In the genomic region with DNA sequence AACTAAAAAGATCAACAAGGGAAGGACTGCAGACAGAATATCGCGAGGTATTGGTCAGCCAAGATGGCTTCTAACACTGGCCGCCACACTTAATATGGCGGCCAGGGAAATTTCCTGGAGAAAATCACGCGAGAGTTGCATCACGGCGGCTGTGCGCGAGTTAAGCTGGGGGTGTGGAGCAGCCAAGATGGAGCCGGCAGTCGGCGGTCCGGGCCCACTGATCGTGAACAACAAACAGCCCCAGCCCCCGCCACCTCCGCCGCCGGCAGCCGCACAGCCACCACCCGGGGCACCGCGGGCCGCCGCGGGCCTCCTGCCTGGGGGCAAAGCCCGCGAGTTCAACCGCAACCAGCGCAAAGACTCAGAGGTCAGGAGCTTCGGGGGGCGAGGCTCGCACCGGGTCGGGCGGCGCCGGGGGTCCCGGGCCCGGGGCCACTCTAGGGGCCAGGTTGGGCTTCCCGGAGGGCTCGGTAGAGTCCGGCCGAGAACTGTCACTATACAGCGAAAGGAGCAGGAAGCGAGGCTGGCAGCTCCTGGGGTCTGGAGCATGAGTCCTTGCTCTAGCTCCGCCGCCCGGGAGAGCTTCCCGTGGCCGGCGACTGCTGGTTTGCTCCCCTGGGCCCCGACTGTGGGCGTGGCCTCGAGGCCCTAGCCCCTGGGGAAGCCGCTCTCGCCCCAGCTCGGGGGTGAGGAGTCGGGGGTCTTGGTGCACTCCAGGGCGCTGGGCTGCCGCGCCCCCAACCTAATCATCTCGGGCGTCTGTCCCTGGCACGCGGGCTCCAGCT, we compare ENCODE assay signal across 1 cellular context.
TF ChIP-seq lines count a peak whose summit lies in the region.

A gene with protein sequence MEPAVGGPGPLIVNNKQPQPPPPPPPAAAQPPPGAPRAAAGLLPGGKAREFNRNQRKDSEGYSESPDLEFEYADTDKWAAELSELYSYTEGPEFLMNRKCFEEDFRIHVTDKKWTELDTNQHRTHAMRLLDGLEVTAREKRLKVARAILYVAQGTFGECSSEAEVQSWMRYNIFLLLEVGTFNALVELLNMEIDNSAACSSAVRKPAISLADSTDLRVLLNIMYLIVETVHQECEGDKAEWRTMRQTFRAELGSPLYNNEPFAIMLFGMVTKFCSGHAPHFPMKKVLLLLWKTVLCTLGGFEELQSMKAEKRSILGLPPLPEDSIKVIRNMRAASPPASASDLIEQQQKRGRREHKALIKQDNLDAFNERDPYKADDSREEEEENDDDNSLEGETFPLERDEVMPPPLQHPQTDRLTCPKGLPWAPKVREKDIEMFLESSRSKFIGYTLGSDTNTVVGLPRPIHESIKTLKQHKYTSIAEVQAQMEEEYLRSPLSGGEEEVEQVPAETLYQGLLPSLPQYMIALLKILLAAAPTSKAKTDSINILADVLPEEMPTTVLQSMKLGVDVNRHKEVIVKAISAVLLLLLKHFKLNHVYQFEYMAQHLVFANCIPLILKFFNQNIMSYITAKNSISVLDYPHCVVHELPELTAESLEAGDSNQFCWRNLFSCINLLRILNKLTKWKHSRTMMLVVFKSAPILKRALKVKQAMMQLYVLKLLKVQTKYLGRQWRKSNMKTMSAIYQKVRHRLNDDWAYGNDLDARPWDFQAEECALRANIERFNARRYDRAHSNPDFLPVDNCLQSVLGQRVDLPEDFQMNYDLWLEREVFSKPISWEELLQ (plus strand): TSS at position 174 of the 785 bp plus-strand sequence. CDS start 14 bp downstream, at position 188.

TF ChIP-seq in K562, 482 proteins besides CTCF, POLR2A, EP300 and RAD21 (continued from another document and continues in another):
- TF ChIP-seq, protein P1, sequence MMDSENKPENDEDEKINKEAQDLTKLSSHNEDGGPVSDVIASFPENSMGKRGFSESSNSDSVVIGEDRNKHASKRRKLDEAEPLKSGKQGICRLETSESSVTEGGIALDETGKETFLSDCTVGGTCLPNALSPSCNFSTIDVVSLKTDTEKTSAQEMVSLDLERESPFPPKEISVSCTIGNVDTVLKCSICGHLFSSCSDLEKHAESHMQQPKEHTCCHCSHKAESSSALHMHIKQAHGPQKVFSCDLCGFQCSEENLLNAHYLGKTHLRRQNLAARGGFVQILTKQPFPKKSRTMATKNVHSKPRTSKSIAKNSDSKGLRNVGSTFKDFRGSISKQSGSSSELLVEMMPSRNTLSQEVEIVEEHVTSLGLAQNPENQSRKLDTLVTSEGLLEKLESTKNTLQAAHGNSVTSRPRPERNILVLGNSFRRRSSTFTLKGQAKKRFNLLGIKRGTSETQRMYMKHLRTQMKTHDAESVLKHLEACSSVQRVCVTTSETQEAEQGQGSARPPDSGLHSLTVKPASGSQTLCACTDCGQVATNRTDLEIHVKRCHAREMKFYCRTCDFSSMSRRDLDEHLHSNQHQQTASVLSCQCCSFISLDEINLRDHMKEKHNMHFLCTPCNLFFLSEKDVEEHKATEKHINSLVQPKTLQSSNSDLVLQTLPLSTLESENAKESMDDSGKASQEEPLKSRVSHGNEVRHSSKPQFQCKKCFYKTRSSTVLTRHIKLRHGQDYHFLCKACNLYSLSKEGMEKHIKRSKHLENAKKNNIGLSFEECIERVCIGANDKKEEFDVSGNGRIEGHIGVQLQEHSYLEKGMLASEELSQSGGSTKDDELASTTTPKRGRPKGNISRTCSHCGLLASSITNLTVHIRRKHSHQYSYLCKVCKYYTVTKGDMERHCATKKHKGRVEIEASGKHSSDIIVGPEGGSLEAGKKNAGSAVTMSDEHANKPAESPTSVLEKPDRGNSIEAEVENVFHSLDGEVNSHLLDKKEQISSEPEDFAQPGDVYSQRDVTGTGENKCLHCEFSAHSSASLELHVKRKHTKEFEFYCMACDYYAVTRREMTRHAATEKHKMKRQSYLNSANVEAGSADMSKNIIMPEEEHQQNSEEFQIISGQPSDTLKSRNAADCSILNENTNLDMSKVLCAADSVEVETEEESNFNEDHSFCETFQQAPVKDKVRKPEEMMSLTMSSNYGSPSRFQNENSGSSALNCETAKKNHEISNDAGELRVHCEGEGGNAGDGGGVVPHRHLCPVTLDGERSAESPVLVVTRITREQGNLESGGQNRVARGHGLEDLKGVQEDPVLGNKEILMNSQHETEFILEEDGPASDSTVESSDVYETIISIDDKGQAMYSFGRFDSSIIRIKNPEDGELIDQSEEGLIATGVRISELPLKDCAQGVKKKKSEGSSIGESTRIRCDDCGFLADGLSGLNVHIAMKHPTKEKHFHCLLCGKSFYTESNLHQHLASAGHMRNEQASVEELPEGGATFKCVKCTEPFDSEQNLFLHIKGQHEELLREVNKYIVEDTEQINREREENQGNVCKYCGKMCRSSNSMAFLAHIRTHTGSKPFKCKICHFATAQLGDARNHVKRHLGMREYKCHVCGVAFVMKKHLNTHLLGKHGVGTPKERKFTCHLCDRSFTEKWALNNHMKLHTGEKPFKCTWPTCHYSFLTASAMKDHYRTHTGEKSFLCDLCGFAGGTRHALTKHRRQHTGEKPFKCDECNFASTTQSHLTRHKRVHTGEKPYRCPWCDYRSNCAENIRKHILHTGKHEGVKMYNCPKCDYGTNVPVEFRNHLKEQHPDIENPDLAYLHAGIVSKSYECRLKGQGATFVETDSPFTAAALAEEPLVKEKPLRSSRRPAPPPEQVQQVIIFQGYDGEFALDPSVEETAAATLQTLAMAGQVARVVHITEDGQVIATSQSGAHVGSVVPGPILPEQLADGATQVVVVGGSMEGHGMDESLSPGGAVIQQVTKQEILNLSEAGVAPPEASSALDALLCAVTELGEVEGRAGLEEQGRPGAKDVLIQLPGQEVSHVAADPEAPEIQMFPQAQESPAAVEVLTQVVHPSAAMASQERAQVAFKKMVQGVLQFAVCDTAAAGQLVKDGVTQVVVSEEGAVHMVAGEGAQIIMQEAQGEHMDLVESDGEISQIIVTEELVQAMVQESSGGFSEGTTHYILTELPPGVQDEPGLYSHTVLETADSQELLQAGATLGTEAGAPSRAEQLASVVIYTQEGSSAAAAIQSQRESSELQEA (IDR thresholded peaks at IDR 0.05; ENCODE audit: low read depth), result no peak
- TF ChIP-seq MTA2 (IDR thresholded peaks at IDR 0.05; ENCODE audit: low read depth) (no peak), RBM22 (IDR thresholded peaks at IDR 0.05; ENCODE audit: low read depth, low read length, poor library complexity, severe bottlenecking) (peak; percentile 60), ZNF133 (CRISPR knock-in tag; IDR thresholded peaks at IDR 0.05) (no peak), CSDE1 (IDR thresholded peaks at IDR 0.05) (peak in 1 of 2 experiments; percentile 98; a peak in 3 of 4 replicates), U2AF1 (optimal IDR thresholded peaks at IDR 0.05; ENCODE audit: low read depth, low read length) (peak; percentile 83), SOX6 (IDR thresholded peaks at IDR 0.05) (no peak), KHSRP (IDR thresholded peaks at IDR 0.05) (no peak)
- TF ChIP-seq, protein P2, sequence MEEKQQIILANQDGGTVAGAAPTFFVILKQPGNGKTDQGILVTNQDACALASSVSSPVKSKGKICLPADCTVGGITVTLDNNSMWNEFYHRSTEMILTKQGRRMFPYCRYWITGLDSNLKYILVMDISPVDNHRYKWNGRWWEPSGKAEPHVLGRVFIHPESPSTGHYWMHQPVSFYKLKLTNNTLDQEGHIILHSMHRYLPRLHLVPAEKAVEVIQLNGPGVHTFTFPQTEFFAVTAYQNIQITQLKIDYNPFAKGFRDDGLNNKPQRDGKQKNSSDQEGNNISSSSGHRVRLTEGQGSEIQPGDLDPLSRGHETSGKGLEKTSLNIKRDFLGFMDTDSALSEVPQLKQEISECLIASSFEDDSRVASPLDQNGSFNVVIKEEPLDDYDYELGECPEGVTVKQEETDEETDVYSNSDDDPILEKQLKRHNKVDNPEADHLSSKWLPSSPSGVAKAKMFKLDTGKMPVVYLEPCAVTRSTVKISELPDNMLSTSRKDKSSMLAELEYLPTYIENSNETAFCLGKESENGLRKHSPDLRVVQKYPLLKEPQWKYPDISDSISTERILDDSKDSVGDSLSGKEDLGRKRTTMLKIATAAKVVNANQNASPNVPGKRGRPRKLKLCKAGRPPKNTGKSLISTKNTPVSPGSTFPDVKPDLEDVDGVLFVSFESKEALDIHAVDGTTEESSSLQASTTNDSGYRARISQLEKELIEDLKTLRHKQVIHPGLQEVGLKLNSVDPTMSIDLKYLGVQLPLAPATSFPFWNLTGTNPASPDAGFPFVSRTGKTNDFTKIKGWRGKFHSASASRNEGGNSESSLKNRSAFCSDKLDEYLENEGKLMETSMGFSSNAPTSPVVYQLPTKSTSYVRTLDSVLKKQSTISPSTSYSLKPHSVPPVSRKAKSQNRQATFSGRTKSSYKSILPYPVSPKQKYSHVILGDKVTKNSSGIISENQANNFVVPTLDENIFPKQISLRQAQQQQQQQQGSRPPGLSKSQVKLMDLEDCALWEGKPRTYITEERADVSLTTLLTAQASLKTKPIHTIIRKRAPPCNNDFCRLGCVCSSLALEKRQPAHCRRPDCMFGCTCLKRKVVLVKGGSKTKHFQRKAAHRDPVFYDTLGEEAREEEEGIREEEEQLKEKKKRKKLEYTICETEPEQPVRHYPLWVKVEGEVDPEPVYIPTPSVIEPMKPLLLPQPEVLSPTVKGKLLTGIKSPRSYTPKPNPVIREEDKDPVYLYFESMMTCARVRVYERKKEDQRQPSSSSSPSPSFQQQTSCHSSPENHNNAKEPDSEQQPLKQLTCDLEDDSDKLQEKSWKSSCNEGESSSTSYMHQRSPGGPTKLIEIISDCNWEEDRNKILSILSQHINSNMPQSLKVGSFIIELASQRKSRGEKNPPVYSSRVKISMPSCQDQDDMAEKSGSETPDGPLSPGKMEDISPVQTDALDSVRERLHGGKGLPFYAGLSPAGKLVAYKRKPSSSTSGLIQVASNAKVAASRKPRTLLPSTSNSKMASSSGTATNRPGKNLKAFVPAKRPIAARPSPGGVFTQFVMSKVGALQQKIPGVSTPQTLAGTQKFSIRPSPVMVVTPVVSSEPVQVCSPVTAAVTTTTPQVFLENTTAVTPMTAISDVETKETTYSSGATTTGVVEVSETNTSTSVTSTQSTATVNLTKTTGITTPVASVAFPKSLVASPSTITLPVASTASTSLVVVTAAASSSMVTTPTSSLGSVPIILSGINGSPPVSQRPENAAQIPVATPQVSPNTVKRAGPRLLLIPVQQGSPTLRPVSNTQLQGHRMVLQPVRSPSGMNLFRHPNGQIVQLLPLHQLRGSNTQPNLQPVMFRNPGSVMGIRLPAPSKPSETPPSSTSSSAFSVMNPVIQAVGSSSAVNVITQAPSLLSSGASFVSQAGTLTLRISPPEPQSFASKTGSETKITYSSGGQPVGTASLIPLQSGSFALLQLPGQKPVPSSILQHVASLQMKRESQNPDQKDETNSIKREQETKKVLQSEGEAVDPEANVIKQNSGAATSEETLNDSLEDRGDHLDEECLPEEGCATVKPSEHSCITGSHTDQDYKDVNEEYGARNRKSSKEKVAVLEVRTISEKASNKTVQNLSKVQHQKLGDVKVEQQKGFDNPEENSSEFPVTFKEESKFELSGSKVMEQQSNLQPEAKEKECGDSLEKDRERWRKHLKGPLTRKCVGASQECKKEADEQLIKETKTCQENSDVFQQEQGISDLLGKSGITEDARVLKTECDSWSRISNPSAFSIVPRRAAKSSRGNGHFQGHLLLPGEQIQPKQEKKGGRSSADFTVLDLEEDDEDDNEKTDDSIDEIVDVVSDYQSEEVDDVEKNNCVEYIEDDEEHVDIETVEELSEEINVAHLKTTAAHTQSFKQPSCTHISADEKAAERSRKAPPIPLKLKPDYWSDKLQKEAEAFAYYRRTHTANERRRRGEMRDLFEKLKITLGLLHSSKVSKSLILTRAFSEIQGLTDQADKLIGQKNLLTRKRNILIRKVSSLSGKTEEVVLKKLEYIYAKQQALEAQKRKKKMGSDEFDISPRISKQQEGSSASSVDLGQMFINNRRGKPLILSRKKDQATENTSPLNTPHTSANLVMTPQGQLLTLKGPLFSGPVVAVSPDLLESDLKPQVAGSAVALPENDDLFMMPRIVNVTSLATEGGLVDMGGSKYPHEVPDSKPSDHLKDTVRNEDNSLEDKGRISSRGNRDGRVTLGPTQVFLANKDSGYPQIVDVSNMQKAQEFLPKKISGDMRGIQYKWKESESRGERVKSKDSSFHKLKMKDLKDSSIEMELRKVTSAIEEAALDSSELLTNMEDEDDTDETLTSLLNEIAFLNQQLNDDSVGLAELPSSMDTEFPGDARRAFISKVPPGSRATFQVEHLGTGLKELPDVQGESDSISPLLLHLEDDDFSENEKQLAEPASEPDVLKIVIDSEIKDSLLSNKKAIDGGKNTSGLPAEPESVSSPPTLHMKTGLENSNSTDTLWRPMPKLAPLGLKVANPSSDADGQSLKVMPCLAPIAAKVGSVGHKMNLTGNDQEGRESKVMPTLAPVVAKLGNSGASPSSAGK (IDR thresholded peaks at IDR 0.05), result no peak
- TF ChIP-seq, protein P3, sequence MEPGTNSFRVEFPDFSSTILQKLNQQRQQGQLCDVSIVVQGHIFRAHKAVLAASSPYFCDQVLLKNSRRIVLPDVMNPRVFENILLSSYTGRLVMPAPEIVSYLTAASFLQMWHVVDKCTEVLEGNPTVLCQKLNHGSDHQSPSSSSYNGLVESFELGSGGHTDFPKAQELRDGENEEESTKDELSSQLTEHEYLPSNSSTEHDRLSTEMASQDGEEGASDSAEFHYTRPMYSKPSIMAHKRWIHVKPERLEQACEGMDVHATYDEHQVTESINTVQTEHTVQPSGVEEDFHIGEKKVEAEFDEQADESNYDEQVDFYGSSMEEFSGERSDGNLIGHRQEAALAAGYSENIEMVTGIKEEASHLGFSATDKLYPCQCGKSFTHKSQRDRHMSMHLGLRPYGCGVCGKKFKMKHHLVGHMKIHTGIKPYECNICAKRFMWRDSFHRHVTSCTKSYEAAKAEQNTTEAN (CRISPR knock-in tag; IDR thresholded peaks at IDR 0.05), result no peak
- TF ChIP-seq, protein P4, sequence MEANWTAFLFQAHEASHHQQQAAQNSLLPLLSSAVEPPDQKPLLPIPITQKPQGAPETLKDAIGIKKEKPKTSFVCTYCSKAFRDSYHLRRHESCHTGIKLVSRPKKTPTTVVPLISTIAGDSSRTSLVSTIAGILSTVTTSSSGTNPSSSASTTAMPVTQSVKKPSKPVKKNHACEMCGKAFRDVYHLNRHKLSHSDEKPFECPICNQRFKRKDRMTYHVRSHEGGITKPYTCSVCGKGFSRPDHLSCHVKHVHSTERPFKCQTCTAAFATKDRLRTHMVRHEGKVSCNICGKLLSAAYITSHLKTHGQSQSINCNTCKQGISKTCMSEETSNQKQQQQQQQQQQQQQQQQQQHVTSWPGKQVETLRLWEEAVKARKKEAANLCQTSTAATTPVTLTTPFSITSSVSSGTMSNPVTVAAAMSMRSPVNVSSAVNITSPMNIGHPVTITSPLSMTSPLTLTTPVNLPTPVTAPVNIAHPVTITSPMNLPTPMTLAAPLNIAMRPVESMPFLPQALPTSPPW (CRISPR knock-in tag; IDR thresholded peaks at IDR 0.05), result peak; percentile 82
- TF ChIP-seq, protein P5, sequence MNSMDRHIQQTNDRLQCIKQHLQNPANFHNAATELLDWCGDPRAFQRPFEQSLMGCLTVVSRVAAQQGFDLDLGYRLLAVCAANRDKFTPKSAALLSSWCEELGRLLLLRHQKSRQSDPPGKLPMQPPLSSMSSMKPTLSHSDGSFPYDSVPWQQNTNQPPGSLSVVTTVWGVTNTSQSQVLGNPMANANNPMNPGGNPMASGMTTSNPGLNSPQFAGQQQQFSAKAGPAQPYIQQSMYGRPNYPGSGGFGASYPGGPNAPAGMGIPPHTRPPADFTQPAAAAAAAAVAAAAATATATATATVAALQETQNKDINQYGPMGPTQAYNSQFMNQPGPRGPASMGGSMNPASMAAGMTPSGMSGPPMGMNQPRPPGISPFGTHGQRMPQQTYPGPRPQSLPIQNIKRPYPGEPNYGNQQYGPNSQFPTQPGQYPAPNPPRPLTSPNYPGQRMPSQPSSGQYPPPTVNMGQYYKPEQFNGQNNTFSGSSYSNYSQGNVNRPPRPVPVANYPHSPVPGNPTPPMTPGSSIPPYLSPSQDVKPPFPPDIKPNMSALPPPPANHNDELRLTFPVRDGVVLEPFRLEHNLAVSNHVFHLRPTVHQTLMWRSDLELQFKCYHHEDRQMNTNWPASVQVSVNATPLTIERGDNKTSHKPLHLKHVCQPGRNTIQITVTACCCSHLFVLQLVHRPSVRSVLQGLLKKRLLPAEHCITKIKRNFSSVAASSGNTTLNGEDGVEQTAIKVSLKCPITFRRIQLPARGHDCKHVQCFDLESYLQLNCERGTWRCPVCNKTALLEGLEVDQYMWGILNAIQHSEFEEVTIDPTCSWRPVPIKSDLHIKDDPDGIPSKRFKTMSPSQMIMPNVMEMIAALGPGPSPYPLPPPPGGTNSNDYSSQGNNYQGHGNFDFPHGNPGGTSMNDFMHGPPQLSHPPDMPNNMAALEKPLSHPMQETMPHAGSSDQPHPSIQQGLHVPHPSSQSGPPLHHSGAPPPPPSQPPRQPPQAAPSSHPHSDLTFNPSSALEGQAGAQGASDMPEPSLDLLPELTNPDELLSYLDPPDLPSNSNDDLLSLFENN (IDR thresholded peaks at IDR 0.05; ENCODE audit: low read depth in 2 of 2, low read length in 2 of 2), result no peak; a peak in 1 of 4 replicates
